ENCODE assay signal across 13 cellular contexts in genomic region chr2:85706063-85706462, GRCh38. TPM values are rescaled to one million over a fixed set of nuclear protein-coding genes. Genes with fewer than 3 reads are reported as not detected.
DNase-seq lines count a peak whose midpoint lies in the region; ATAC-seq and TF ChIP-seq lines count a peak whose summit lies in the region.
"Had no signal": no experiment of that assay in that cellular context is flagged by ENCODE, and none has a peak within 500 bp of the region (broad histone marks: within the 10 kb centered on the region; RNA-seq: fewer than 3 reads in every experiment).

No MANE protein-coding gene starts in this region.

- no peak overlapping the region for H3K4me3 Mint-ChIP-seq in activated CD4-positive, alpha-beta memory T cell treated with anti-CD3 and anti-CD28 coated beads, Interleukin-2, amount 10 ng/mL, durations not matched to agents 7 days and 5 days
- H3K4me3 Mint-ChIP-seq in activated CD4-positive, alpha-beta memory T cell treated with anti-CD3 and anti-CD28 coated beads for 36 hours, result no peak overlapping the region
- H3K4me3 Mint-ChIP-seq: activated T-cell treated with anti-CD3 and anti-CD28 coated beads, Interleukin-2, amount 50 U/mL, for 24 hours; neural crest cell had no signal

- H3K36me3 ChIP-seq in adrenal gland (replicated peaks in 1 of 2), result no peaks in the 10 kb centered on the region
- H3K36me3 ChIP-seq in right lobe of liver, result no peaks in the 10 kb centered on the region
- no peaks in the 10 kb centered on the region for H3K36me3 ChIP-seq in thymus (ENCODE audit: control insufficient read depth, insufficient read depth)

- ATAC-seq in right lobe of liver (no peak), HG03378 (IDR thresholded peaks at IDR 0.05; ENCODE audit: unreplicated experiment) (no peak), GM18517 (IDR thresholded peaks at IDR 0.05; ENCODE audit: unreplicated experiment) (no peak)

- H3K27me3 ChIP-seq in adrenal gland (no peaks in the 10 kb centered on the region), right lobe of liver (no peaks in the 10 kb centered on the region), thymus (ENCODE audit: control insufficient read depth, insufficient read depth) (no peaks in the 10 kb centered on the region)

- 73 to 85% (median 80%) methylated on average over 6 of the region's 6 CpGs for WGBS in adrenal gland, 4 donors
- 82% methylated on average over 5 of the region's 6 CpGs for WGBS in right lobe of liver (ENCODE audit: insufficient coverage, low coverage, low lambda C conversion rate, missing lambda C conversion rate)
- WGBS in thymus, result 91% methylated on average over 6 of the region's 6 CpGs

- H3K27ac Mint-ChIP-seq in activated CD4-positive, alpha-beta memory T cell treated with anti-CD3 and anti-CD28 coated beads, Interleukin-2, amount 10 ng/mL, durations not matched to agents 7 days and 5 days, result peak overlapping the region; percentile 86
- H3K27ac Mint-ChIP-seq in activated CD4-positive, alpha-beta memory T cell treated with anti-CD3 and anti-CD28 coated beads for 36 hours, result no peak overlapping the region
- H3K27ac Mint-ChIP-seq: activated T-cell treated with anti-CD3 and anti-CD28 coated beads, Interleukin-2, amount 50 U/mL, for 24 hours had no signal

- TF ChIP-seq POLR2A in adrenal gland (IDR thresholded peaks at IDR 0.05) (no peak), right lobe of liver (IDR thresholded peaks at IDR 0.05) (no peak)

- peaks cover 9 to 64% of the 10 kb centered on the region in 2 donors for H3K4me1 ChIP-seq in adrenal gland (replicated peaks in 1 of 2)
- peaks cover 0 to 62% (median 30%) of the 10 kb centered on the region in 4 donors for H3K4me1 ChIP-seq in right lobe of liver
- no peaks in the 10 kb centered on the region for H3K4me1 ChIP-seq in thymus (ENCODE audit: control insufficient read depth, insufficient read depth, low read length)

- peak overlapping the region; percentile 6 to 87 (median 36) for H3K27ac ChIP-seq in adrenal gland
- H3K27ac ChIP-seq in right lobe of liver, result peak overlapping the region; percentile 78 to 91 (median 84)
- peak overlapping the region; percentile 68 for H3K27ac ChIP-seq in thymus (ENCODE audit: low read depth)

- CTCF ChIA-PET in activated CD4-positive, alpha-beta memory T cell treated with anti-CD3 and anti-CD28 coated beads, Interleukin-2, amount 10 ng/mL, durations not matched to agents 7 days and 5 days (lab: Charles Lee), result interaction anchor here (0.6 to 8.9 kb wide), 13 partner anchors 9 to 69 kb away, joined by 3 to 135 read pairs (median 9); partner anchors contain the start of gene GNLY
- CTCF ChIA-PET in activated CD4-positive, alpha-beta memory T cell treated with anti-CD3 and anti-CD28 coated beads for 36 hours (lab: Charles Lee), result interaction anchor here (0.9 to 7.8 kb wide), 10 partner anchors 9 to 294 kb away, joined by 3 to 96 read pairs (median 7); partner anchors contain the start of gene GNLY

- peaks cover 5% of the 10 kb centered on the region for H3K27me3 Mint-ChIP-seq in activated CD4-positive, alpha-beta memory T cell treated with anti-CD3 and anti-CD28 coated beads, Interleukin-2, amount 10 ng/mL, durations not matched to agents 7 days and 5 days
- peaks cover 4% of the 10 kb centered on the region for H3K27me3 Mint-ChIP-seq in activated CD4-positive, alpha-beta memory T cell treated with anti-CD3 and anti-CD28 coated beads for 36 hours

- H3K9me3 ChIP-seq in adrenal gland (replicated peaks in 1 of 3), result no peaks in the 10 kb centered on the region
- no peaks in the 10 kb centered on the region for H3K9me3 ChIP-seq in right lobe of liver
- no peaks in the 10 kb centered on the region for H3K9me3 ChIP-seq in thymus (ENCODE audit: control insufficient read depth)

- POLR2A ChIA-PET in activated CD4-positive, alpha-beta memory T cell treated with anti-CD3 and anti-CD28 coated beads, Interleukin-2, amount 10 ng/mL, durations not matched to agents 7 days and 5 days (lab: Charles Lee), result interaction anchor here (0.8 to 8.3 kb wide), 4 partner anchors 26 to 400 kb away, joined by 3 to 99 read pairs (median 4); partner anchors contain the start of genes PTCD3 and TGOLN2
- POLR2A ChIA-PET in activated CD4-positive, alpha-beta memory T cell treated with anti-CD3 and anti-CD28 coated beads for 36 hours (lab: Charles Lee), result no interaction called here

- H3K4me3 ChIP-seq in adrenal gland, result no peak overlapping the region
- H3K4me3 ChIP-seq in right lobe of liver, result no peak overlapping the region
- H3K4me3 ChIP-seq in thymus (ENCODE audit: low read length), result no peak overlapping the region

- H3K36me3 Mint-ChIP-seq in activated CD4-positive, alpha-beta memory T cell treated with anti-CD3 and anti-CD28 coated beads, Interleukin-2, amount 10 ng/mL, durations not matched to agents 7 days and 5 days (ENCODE audit: low read depth), result peaks cover 14% of the 10 kb centered on the region
- H3K36me3 Mint-ChIP-seq in activated CD4-positive, alpha-beta memory T cell treated with anti-CD3 and anti-CD28 coated beads for 36 hours, result no peaks in the 10 kb centered on the region

- peaks cover 88% of the 10 kb centered on the region for H3K4me1 Mint-ChIP-seq in activated CD4-positive, alpha-beta memory T cell treated with anti-CD3 and anti-CD28 coated beads, Interleukin-2, amount 10 ng/mL, durations not matched to agents 7 days and 5 days
- H3K4me1 Mint-ChIP-seq in activated CD4-positive, alpha-beta memory T cell treated with anti-CD3 and anti-CD28 coated beads for 36 hours (ENCODE audit: low read depth), result peaks cover 34% of the 10 kb centered on the region

- DNase-seq in activated CD4-positive, alpha-beta memory T cell treated with anti-CD3 and anti-CD28 coated beads, Interleukin-2, amount 10 ng/mL, durations not matched to agents 7 days and 5 days, result no peak
- DNase-seq in activated CD4-positive, alpha-beta memory T cell treated with anti-CD3 and anti-CD28 coated beads for 36 hours, result no peak
- DNase-seq in adrenal gland (peak in 1 of 7 donors; percentile 50), right lobe of liver (no peak), NCI-H2227 treated with DMSO at 0.1 percent for 48 hours (lab: John Stamatoyannopoulos, UW) (no peak)
- DNase-seq: activated T-cell treated with anti-CD3 and anti-CD28 coated beads, Interleukin-2, amount 50 U/mL, for 24 hours; DMS79; stimulated activated naive CD4-positive, alpha-beta T cell had no signal

- intact Hi-C loops in activated CD4-positive, alpha-beta memory T cell treated with anti-CD3 and anti-CD28 coated beads for 36 hours (cut with micrococcal nuclease), result loop anchor here (2.0 kb wide), 2 partner anchors 13 to 285 kb away; no protein-coding TSS in a partner anchor
- intact Hi-C loops in adrenal gland (cut with DNase I), result no loop called here
- intact Hi-C loops in right lobe of liver (cut with DNase I), result no loop called here

- TF ChIP-seq CTCF in adrenal gland (IDR thresholded peaks at IDR 0.05), result no peak
- TF ChIP-seq CTCF in right lobe of liver (IDR thresholded peaks at IDR 0.05), result no peak

- H3K9me3 Mint-ChIP-seq in activated CD4-positive, alpha-beta memory T cell treated with anti-CD3 and anti-CD28 coated beads, Interleukin-2, amount 10 ng/mL, durations not matched to agents 7 days and 5 days, result no peaks in the 10 kb centered on the region
- H3K9me3 Mint-ChIP-seq in activated CD4-positive, alpha-beta memory T cell treated with anti-CD3 and anti-CD28 coated beads for 36 hours, result no peaks in the 10 kb centered on the region
- H3K9me3 Mint-ChIP-seq: activated T-cell treated with anti-CD3 and anti-CD28 coated beads, Interleukin-2, amount 50 U/mL, for 24 hours; neural crest cell had no signal

RNA-seq across cellular contexts. Expression of gene GNLY, which starts 11.9 kb away (rescaled TPM):
- total RNA-seq in activated CD4-positive, alpha-beta memory T cell treated with anti-CD3 and anti-CD28 coated beads, Interleukin-2, amount 10 ng/mL, durations not matched to agents 7 days and 5 days, result 100 to 1,000 TPM; 569 to 599 TPM
- total RNA-seq in activated CD4-positive, alpha-beta memory T cell treated with anti-CD3 and anti-CD28 coated beads for 36 hours, result 10 to 100 TPM; 21.5 to 22.8 TPM
- total RNA-seq in adrenal gland, result 1 to 10 TPM in 5 of 8 donors, under 1 TPM in 2, not detected in 1; 0.60 to 2.9 (median 1.3) TPM
- polyA plus RNA-seq in adrenal gland, result 1 to 10 TPM in 2 of 3 donors, under 1 TPM in 1; 0.82 to 6.7 (median 1.8) TPM
- 1 to 10 TPM in 5 of 6 experiments, under 1 TPM in 1; 0.92 to 3.1 (median 1.6) TPM for total RNA-seq in right lobe of liver
- 7.0 TPM for polyA plus RNA-seq in thymus
- total RNA-seq: bronchial epithelial cell, neural crest cell had no signal

RNA-seq across cellular contexts. Expression of gene SFTPB, which starts 38.1 kb away (rescaled TPM):
- not detected for total RNA-seq in activated CD4-positive, alpha-beta memory T cell treated with anti-CD3 and anti-CD28 coated beads, Interleukin-2, amount 10 ng/mL, durations not matched to agents 7 days and 5 days
- total RNA-seq in activated CD4-positive, alpha-beta memory T cell treated with anti-CD3 and anti-CD28 coated beads for 36 hours, result not detected
- total RNA-seq in adrenal gland (10 to 100 TPM in 2 of 8 donors, 1 to 10 TPM in 1, under 1 TPM in 2, not detected in 3; 0.09 to 21.3 (median 1.4) TPM), right lobe of liver (1 to 10 TPM in 1 of 6 experiments, under 1 TPM in 3, not detected in 2; 0.06 to 1.1 (median 0.79) TPM)
- polyA plus RNA-seq in adrenal gland (1 to 10 TPM in 1 of 3 donors, under 1 TPM in 1, not detected in 1; 0.04 to 5.5 TPM), thymus (0.89 TPM)
- total RNA-seq: bronchial epithelial cell, neural crest cell had no signal

RNA-seq across cellular contexts. Expression of gene ATOH8, which starts 47.7 kb away (rescaled TPM):
- total RNA-seq in activated CD4-positive, alpha-beta memory T cell treated with anti-CD3 and anti-CD28 coated beads, Interleukin-2, amount 10 ng/mL, durations not matched to agents 7 days and 5 days, result under 1 TPM; 0.55 to 0.78 TPM
- total RNA-seq in activated CD4-positive, alpha-beta memory T cell treated with anti-CD3 and anti-CD28 coated beads for 36 hours, result not detected
- total RNA-seq in adrenal gland (10 to 100 TPM in 3 of 8 donors, 1 to 10 TPM in 5; 3.3 to 44.0 (median 7.3) TPM), right lobe of liver (10 to 100 TPM in 4 of 6 experiments, 1 to 10 TPM in 2; 5.3 to 78.0 (median 46.2) TPM)
- polyA plus RNA-seq in adrenal gland (10 to 100 TPM in 1 of 3 donors, 1 to 10 TPM in 1, under 1 TPM in 1; 0.88 to 10.1 (median 6.4) TPM), thymus (19.1 TPM)

Comparison
In these comparisons a context has a peak if more than half of its experiments do, and no peak if none do; other contexts are left out.
1. RNA of gene GNLY, which starts 11.9 kb away (total RNA-seq): 569 to 599 TPM in activated CD4-positive, alpha-beta memory T cell treated with anti-CD3 and anti-CD28 coated beads, Interleukin-2, amount 10 ng/mL, durations not matched to agents 7 days and 5 days; 21.5 to 22.8 TPM in activated CD4-positive, alpha-beta memory T cell treated with anti-CD3 and anti-CD28 coated beads for 36 hours, 0.92 to 3.1 TPM in right lobe of liver and 0.60 to 2.9 TPM in adrenal gland; every median in the first group is over 10 times any median in the second.
2. Peak in every context shown above with its lines, with median percentiles within 50 percentile points of each other: H3K27ac ChIP-seq.